Comparison of ENCODE assay signal across 14 cellular contexts in genomic region chr3:6680119-6680806, GRCh38.
DNase-seq lines count a peak whose midpoint lies in the region; ATAC-seq lines count a peak whose summit lies in the region.
"Had no signal": no experiment of that assay in that cellular context is flagged by ENCODE, and none has a peak within 500 bp of the region (broad histone marks: within the 10 kb centered on the region; RNA-seq: fewer than 3 reads in every experiment).

No MANE protein-coding gene starts in this region.

- DNase-seq in DMS114 treated with DMSO at 0.1 percent for 48 hours (lab: John Stamatoyannopoulos, UW; ENCODE audit: unreplicated experiment) (no peak), GM19240 (ENCODE audit: insufficient read length, low spot score) (no peak), NCI-H187 (lab: John Stamatoyannopoulos, UW) (no peak), hippocampal formation (lab: John Stamatoyannopoulos, UW) (no peak)
- DNase-seq: left ventricle myocardium superior, NCI-H2227 treated with DMSO at 0.1 percent for 48 hours, T-helper 9 cell had no signal

- H3K4me3 ChIP-seq in GM08714 (ENCODE audit: low read length): 0 out of 2 replicates have a peak overlapping the region, but pooled peaks have one; percentile 25
- H3K4me3 ChIP-seq: gastroesophageal sphincter, K562, skin epidermis had no signal

- ATAC-seq in GM19043 (IDR thresholded peaks at IDR 0.05; ENCODE audit: low read depth, unreplicated experiment): peak; percentile 81
- ATAC-seq in GM21825 (IDR thresholded peaks at IDR 0.05; ENCODE audit: unreplicated experiment): peak; percentile 90
- ATAC-seq in HG03175 (IDR thresholded peaks at IDR 0.05; ENCODE audit: unreplicated experiment): peak; percentile 84
- ATAC-seq: gastroesophageal sphincter, left ventricle myocardium superior had no signal
